Comparison of ENCODE assay signal across 8 cellular contexts in the genomic region with DNA sequence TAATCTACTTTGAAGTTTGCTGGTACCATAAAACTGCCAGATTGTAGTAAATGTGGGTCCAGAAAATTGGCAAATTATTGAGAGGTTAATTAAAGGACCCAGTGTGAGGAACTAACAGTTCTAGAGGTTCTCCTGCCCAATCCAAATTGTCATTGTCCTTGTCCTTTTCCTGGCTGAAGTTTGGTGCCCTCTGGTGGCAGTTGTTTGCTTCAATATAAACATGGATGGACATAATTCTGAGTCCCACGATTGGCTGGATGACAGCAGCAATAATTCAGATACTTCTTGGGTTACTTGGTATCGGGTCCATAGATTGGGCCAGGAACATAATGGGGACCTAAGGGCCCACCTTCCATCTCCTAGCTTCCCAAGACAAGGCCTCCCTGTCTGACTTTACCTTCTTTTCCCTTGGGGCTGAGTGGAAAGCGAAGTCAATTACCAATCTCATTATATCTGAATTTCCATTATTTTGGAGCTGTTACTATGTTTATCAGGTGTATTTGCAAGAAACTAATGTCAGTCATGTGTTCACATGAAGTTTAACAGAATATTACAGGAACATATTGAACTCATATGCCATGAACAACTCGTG. TPM values are rescaled to one million over a fixed set of nuclear protein-coding genes. Genes with fewer than 3 reads are reported as not detected.
A peak's percentile ranks its signal among the peaks of the same experiment; 100 is the strongest.
DNase-seq lines count a peak whose midpoint lies in the region; ATAC-seq, FAIRE-seq and TF ChIP-seq lines count a peak whose summit lies in the region.

No MANE protein-coding gene starts in this region.

- WGBS in A549 (ENCODE audit: missing lambda C conversion rate) = 57% methylated on average over 4 of the region's 4 CpGs

- DNase-seq in A549 (ENCODE audit: low read depth in 1 of 2, low spot score in 1 of 2) (peak; percentile 87 to 88), GM20000 (ENCODE audit: low spot score) (peak; percentile 41), NCI-H446 treated with DMSO at 0.1 percent for 48 hours (lab: John Stamatoyannopoulos, UW) (peak; percentile 25), dermis blood vessel endothelial cell (peak; percentile 89), medulla oblongata (ENCODE audit: extremely low spot score) (peak; percentile 79)
- DNase-seq in activated CD4-positive, alpha-beta T cell treated with anti-CD3 and anti-CD28 coated beads for 36 hours = peak; percentile 81
- peak; percentile 76 for DNase-seq in stimulated activated naive CD8-positive, alpha-beta T cell treated with anti-CD3 and anti-CD28 coated beads, Interleukin-15, Interleukin-2, amounts not matched to agents 100 U/mL and 50 U/mL, for 24 hours

- TF ChIP-seq POLR2A in A549 (IDR thresholded peaks at IDR 0.05; ENCODE audit: low read length) = no peak

- peaks cover 27% of the 10 kb centered on the region for H3K4me1 ChIP-seq in A549

- no peaks in the 10 kb centered on the region for H3K9me3 ChIP-seq in A549

- peaks cover 69% of the 10 kb centered on the region for H3K36me3 Mint-ChIP-seq in activated CD4-positive, alpha-beta T cell treated with anti-CD3 and anti-CD28 coated beads for 36 hours (ENCODE audit: low read depth)

- peak; percentile 99 for FAIRE-seq in A549 (lab: Jason Lieb, UNC)

- no peak overlapping the region for H3K27ac Mint-ChIP-seq in activated CD4-positive, alpha-beta T cell treated with anti-CD3 and anti-CD28 coated beads for 36 hours

- no peak overlapping the region for H3K4me2 ChIP-seq in A549

- TF ChIP-seq CTCF in A549 (IDR thresholded peaks at IDR 0.05) (peak; percentile 99), GM20000 (IDR thresholded peaks at IDR 0.05; ENCODE audit: extremely low read depth, missing control alignments) (peak; percentile 63)

- POLR2A ChIA-PET in A549 (lab: Yijun Ruan, JAX) = interaction anchor here (0.9 kb wide), 1 partner anchor 49 kb away, joined by 3 read pairs; no protein-coding TSS in a partner anchor
- POLR2A ChIA-PET in activated CD4-positive, alpha-beta T cell treated with anti-CD3 and anti-CD28 coated beads for 36 hours (lab: Charles Lee) = no interaction called here

- no peak overlapping the region for H3K4me3 ChIP-seq in A549

- H3K27me3 Mint-ChIP-seq in activated CD4-positive, alpha-beta T cell treated with anti-CD3 and anti-CD28 coated beads for 36 hours = no peaks in the 10 kb centered on the region

- CTCF ChIA-PET in A549 (lab: Yijun Ruan, JAX) = interaction anchor here (0.6 to 12.6 kb wide), 30 partner anchors 9 to 442 kb away, joined by 3 to 173 read pairs (median 4); a partner anchor contains a TSS
- CTCF ChIA-PET in activated CD4-positive, alpha-beta T cell treated with anti-CD3 and anti-CD28 coated beads for 36 hours (lab: Charles Lee) = interaction anchor here (0.5 to 2.5 kb wide), 15 partner anchors 8 to 443 kb away, joined by 3 to 12 read pairs (median 3); a partner anchor contains a TSS

- peak; percentile 74 to 85 for TF ChIP-seq RAD21 in A549 (conservative IDR thresholded peaks at IDR 0.05 in 1 of 2, IDR thresholded peaks at IDR 0.05 in 1 of 2)

- H3K9me3 Mint-ChIP-seq in activated CD4-positive, alpha-beta T cell treated with anti-CD3 and anti-CD28 coated beads for 36 hours (ENCODE audit: low read depth) = no peaks in the 10 kb centered on the region

- no peak overlapping the region for H3K27ac ChIP-seq in A549

- intact Hi-C loops in activated CD4-positive, alpha-beta T cell treated with anti-CD3 and anti-CD28 coated beads for 36 hours (cut with DNase I, micrococcal nuclease) = loop anchor here in 1 of 2 experiments (5.0 kb wide), 1 partner anchor 98 kb away; no protein-coding TSS in a partner anchor

- no peak overlapping the region for H3K4me3 Mint-ChIP-seq in activated CD4-positive, alpha-beta T cell treated with anti-CD3 and anti-CD28 coated beads for 36 hours

- ATAC-seq in A549 = peak; percentile 83 to 84
- no peak for ATAC-seq in activated CD4-positive, alpha-beta T cell treated with anti-CD3 and anti-CD28 coated beads for 36 hours
- ATAC-seq in stimulated activated naive CD8-positive, alpha-beta T cell treated with anti-CD3 and anti-CD28 coated beads, Interleukin-15, Interleukin-2, amounts not matched to agents 100 U/mL and 50 U/mL, for 24 hours = no peak
- ATAC-seq in GM19463 (IDR thresholded peaks at IDR 0.05; ENCODE audit: unreplicated experiment) = no peak

- TF ChIP-seq EP300 in A549 (IDR thresholded peaks at IDR 0.05) = no peak

- H3K4me1 Mint-ChIP-seq in activated CD4-positive, alpha-beta T cell treated with anti-CD3 and anti-CD28 coated beads for 36 hours = peaks cover 59% of the 10 kb centered on the region

TF ChIP-seq in A549, 52 proteins besides CTCF, POLR2A, EP300 and RAD21:
- TF ChIP-seq FOXS1 (CRISPR knock-in tag; IDR thresholded peaks at IDR 0.05) (peak; percentile 86; the same call in 1 of the 2 replicates), POLR2AphosphoS2 (conservative IDR thresholded peaks at IDR 0.05; ENCODE audit: low read length) (no peak), MYC (IDR thresholded peaks at IDR 0.05; ENCODE audit: borderline replicate concordance, low read length) (0 out of 2 replicates have a peak, but pooled peaks have one; percentile 40), NR3C1 (IDR thresholded peaks at IDR 0.05) (no peak), SMC3 (IDR thresholded peaks at IDR 0.05) (peak; percentile 73), HOXA7 (CRISPR knock-in tag; IDR thresholded peaks at IDR 0.05) (0 out of 2 replicates have a peak, but pooled peaks have one; percentile 17), MAFK (IDR thresholded peaks at IDR 0.05; ENCODE audit: partially characterized antibody) (no peak), EHF (CRISPR knock-in tag; IDR thresholded peaks at IDR 0.05) (no peak), ZC3H11A (IDR thresholded peaks at IDR 0.05) (0 out of 2 replicates have a peak, but pooled peaks have one; percentile 1), NFE2L2 (conservative IDR thresholded peaks at IDR 0.05; ENCODE audit: low read length) (no peak), KDM1A (IDR thresholded peaks at IDR 0.05; ENCODE audit: low read depth) (no peak), JUN (IDR thresholded peaks at IDR 0.05) (no peak)
- TF ChIP-seq, protein P1, sequence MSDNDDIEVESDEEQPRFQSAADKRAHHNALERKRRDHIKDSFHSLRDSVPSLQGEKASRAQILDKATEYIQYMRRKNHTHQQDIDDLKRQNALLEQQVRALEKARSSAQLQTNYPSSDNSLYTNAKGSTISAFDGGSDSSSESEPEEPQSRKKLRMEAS (IDR thresholded peaks at IDR 0.05) = no peak
- TF ChIP-seq, protein P2, sequence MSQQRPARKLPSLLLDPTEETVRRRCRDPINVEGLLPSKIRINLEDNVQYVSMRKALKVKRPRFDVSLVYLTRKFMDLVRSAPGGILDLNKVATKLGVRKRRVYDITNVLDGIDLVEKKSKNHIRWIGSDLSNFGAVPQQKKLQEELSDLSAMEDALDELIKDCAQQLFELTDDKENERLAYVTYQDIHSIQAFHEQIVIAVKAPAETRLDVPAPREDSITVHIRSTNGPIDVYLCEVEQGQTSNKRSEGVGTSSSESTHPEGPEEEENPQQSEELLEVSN (IDR thresholded peaks at IDR 0.05; ENCODE audit: borderline replicate concordance, low read depth) = no peak

RNA-seq across cellular contexts. Expression of a gene that starts 33.8 kb away (rescaled TPM):
- polyA plus RNA-seq in A549 (2011; rRNA removed) (19.4 and 20.0 TPM in 2 replicates), A549 (2017; fragmentation: RNase III; extraction: RNeasy Plus Mini Kit Qiagen cat#74134 plus additional on column Dnase treatment) (9.0 to 9.6 TPM (median 9.1 TPM) in 3 replicates)
- 10.9 and 13.3 TPM in 2 replicates for polyA plus RNA-seq in A549 (2012; cell fraction: cytosol; rRNA removed)
- polyA plus RNA-seq in A549 (2012; cell fraction: nucleus; rRNA removed) = 15.7 and 23.1 TPM in 2 replicates
- polyA minus RNA-seq in A549 (2011; rRNA and poly(A)+ RNA removed) = 21.1 and 21.2 TPM in 2 replicates
- 10 to 100 TPM; 14.6 to 16.1 TPM for total RNA-seq in activated CD4-positive, alpha-beta T cell treated with anti-CD3 and anti-CD28 coated beads for 36 hours
- 62.1 and 68.6 TPM in 2 replicates for total RNA-seq in dermis blood vessel endothelial cell

RNA-seq across cellular contexts. Expression of a gene that starts 48.3 kb away (rescaled TPM):
- polyA plus RNA-seq in A549 (2011; rRNA removed) = 264 and 278 TPM in 2 replicates
- 272 and 304 TPM in 2 replicates for polyA plus RNA-seq in A549 (2012; cell fraction: cytosol; rRNA removed)
- 99.0 and 113 TPM in 2 replicates for polyA plus RNA-seq in A549 (2012; cell fraction: nucleus; rRNA removed)
- 227 to 253 TPM (median 241 TPM) in 3 replicates for polyA plus RNA-seq in A549 (2017; fragmentation: RNase III; extraction: RNeasy Plus Mini Kit Qiagen cat#74134 plus additional on column Dnase treatment)
- 269 and 305 TPM in 2 replicates for polyA minus RNA-seq in A549 (2011; rRNA and poly(A)+ RNA removed)
- 100 to 1,000 TPM in 1 of 2 experiments, 10 to 100 TPM in 1; 89.0 to 151 TPM for total RNA-seq in activated CD4-positive, alpha-beta T cell treated with anti-CD3 and anti-CD28 coated beads for 36 hours
- total RNA-seq in dermis blood vessel endothelial cell = 62.8 and 99.5 TPM in 2 replicates

Comparison
In these comparisons a context has a peak if more than half of its experiments do, and no peak if none do; other contexts are left out.
1. ATAC-seq: peak in A549 (2 of 2); none in activated CD4-positive, alpha-beta T cell treated with anti-CD3 and anti-CD28 coated beads for 36 hours (single experiment), stimulated activated naive CD8-positive, alpha-beta T cell treated with anti-CD3 and anti-CD28 coated beads, Interleukin-15, Interleukin-2, amounts not matched to agents 100 U/mL and 50 U/mL, for 24 hours (single experiment) and GM19463 (single experiment).
2. DNase-seq: peak in every context shown above with its lines; median percentile 89 in dermis blood vessel endothelial cell; 88 in A549; 81 in activated CD4-positive, alpha-beta T cell treated with anti-CD3 and anti-CD28 coated beads for 36 hours; 79 in medulla oblongata; 76 in stimulated activated naive CD8-positive, alpha-beta T cell treated with anti-CD3 and anti-CD28 coated beads, Interleukin-15, Interleukin-2, amounts not matched to agents 100 U/mL and 50 U/mL, for 24 hours; 41 in GM20000; 25 in NCI-H446 treated with DMSO at 0.1 percent for 48 hours.